Comparison of ENCODE assay signal across 11 cellular contexts in the genomic region with DNA sequence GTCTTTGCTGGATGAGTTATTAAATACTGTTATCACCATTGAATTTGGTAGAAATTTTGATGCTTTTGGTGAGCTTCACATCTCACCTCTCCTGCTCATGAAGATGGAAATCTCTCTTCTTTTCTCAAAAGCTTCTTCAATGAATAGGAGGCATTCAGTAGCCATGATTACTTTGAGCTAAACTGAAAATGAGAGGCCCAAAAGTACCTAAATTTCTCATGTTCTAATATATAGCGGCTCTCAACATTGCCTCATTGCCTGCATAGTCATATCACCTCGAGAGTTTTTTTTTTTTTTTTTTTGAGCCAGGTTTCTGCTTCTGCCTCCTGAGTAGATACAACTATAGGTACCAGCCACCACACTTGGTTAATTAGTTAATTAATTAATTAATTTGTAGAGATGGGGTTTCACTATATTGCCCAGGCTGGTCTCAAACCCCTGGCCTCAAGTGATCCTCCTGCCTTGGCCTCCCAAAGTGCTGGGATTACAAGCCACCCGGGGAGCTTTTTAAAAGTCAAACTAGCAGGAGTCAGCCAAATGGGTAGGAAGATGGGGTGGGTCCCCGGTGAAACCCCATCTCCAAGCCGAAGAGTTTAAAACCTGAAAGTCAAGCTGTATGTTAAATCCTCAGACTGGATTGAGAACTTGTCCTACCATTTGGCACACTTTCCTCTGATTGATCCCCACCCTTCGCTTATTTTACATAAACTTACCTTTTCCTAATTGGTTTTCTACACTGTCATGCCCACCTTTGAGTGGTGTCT.
DNase-seq lines count a peak whose midpoint lies in the region; ATAC-seq and TF ChIP-seq lines count a peak whose summit lies in the region.
"Had no signal": no experiment of that assay in that cellular context is flagged by ENCODE, and none has a peak within 500 bp of the region (broad histone marks: within the 10 kb centered on the region; RNA-seq: fewer than 3 reads in every experiment).

No MANE protein-coding gene starts in this region.

- H3K4me1 ChIP-seq in osteoblast (ENCODE audit: insufficient read depth, low read length) = peaks cover 45% of the 10 kb centered on the region

- H3K27ac Mint-ChIP-seq in T-cell = peak overlapping the region in 1 of 2 donors; percentile 55

- H3K36me3 Mint-ChIP-seq in T-cell = peaks cover 59% of the 10 kb centered on the region

- POLR2A ChIA-PET in T-cell (lab: Charles Lee) = no interaction called here

- no peak overlapping the region for H2AFZ ChIP-seq in osteoblast (ENCODE audit: low read length)

- peaks cover 34 to 46% (median 39%) of the 10 kb centered on the region in 3 donors for H3K4me1 Mint-ChIP-seq in T-cell

- CTCF ChIA-PET in T-cell (lab: Charles Lee) = no interaction called here

- no peaks in the 10 kb centered on the region for H3K27me3 Mint-ChIP-seq in T-cell

- H3K4me3 Mint-ChIP-seq in T-cell = no peak overlapping the region

- H3K4me2 ChIP-seq in osteoblast (ENCODE audit: insufficient read depth, low read length) = no peak overlapping the region

- peak; percentile 50 to 56 for ATAC-seq in activated CD4-positive, CD25-positive, alpha-beta regulatory T cell treated with anti-CD3 and anti-CD28 coated beads, Interleukin-2, amount 50 U/mL, for 24 hours
- ATAC-seq in GM21737 (IDR thresholded peaks at IDR 0.05; ENCODE audit: unreplicated experiment) = peak; percentile 54
- peak; percentile 53 for ATAC-seq in HG03439 (IDR thresholded peaks at IDR 0.05; ENCODE audit: unreplicated experiment)
- ATAC-seq in T-cell (replicated peaks in 1 of 4) = no peak
- ATAC-seq: left lung had no signal

- peak overlapping the region; percentile 98 for H3K27ac ChIP-seq in osteoblast (ENCODE audit: low read depth, low read length)
- H3K27ac ChIP-seq: 22Rv1, left lung had no signal

- no peaks in the 10 kb centered on the region for H3K79me2 ChIP-seq in osteoblast (ENCODE audit: insufficient read depth, low read length)

- H4K20me1 ChIP-seq in osteoblast (ENCODE audit: insufficient read depth, low read length) = no peaks in the 10 kb centered on the region

- H3K27me3 ChIP-seq in osteoblast (ENCODE audit: insufficient read depth, low read length) = no peaks in the 10 kb centered on the region
- H3K27me3 ChIP-seq: left lung had no signal

- H3K36me3 ChIP-seq in osteoblast (ENCODE audit: insufficient read depth, low read length) = no peaks in the 10 kb centered on the region

- H3K9me3 Mint-ChIP-seq in T-cell = no peaks in the 10 kb centered on the region

- no peak for TF ChIP-seq CTCF in osteoblast (IDR thresholded peaks at IDR 0.05; ENCODE audit: extremely low read depth, low read depth, low read length)

- no peak overlapping the region for H3K4me3 ChIP-seq in osteoblast (ENCODE audit: insufficient read depth, low read length)
- H3K4me3 ChIP-seq: left lung, skin epidermis had no signal

- no peaks in the 10 kb centered on the region for H3K9me3 ChIP-seq in osteoblast (ENCODE audit: low read depth, low read length)
- H3K9me3 ChIP-seq: left lung had no signal

- DNase-seq in activated CD4-positive, CD25-positive, alpha-beta regulatory T cell treated with anti-CD3 and anti-CD28 coated beads, Interleukin-2, amount 50 U/mL, for 72 hours = no peak
- DNase-seq in osteoblast (ENCODE audit: insufficient read length, low spot score, missing footprints) (no peak), T-cell (no peak), OCI-M2 (lab: John Stamatoyannopoulos, UW; ENCODE audit: unreplicated experiment) (no peak), NCI-H1930 (lab: John Stamatoyannopoulos, UW) (no peak)
- DNase-seq: left lung had no signal

Comparison
In these comparisons a context has a peak if more than half of its experiments do, and no peak if none do; other contexts are left out.
1. ATAC-seq: peak in activated CD4-positive, CD25-positive, alpha-beta regulatory T cell treated with anti-CD3 and anti-CD28 coated beads, Interleukin-2, amount 50 U/mL, for 24 hours (2 of 2), GM21737 (single experiment) and HG03439 (single experiment); none in T-cell (0 of 4).